ENCODE assay signal across 15 cellular contexts in genomic region chr14:68372363-68372762, GRCh38.
"Had no signal": no experiment of that assay in that cellular context is flagged by ENCODE, and none has a peak within 500 bp of the region (broad histone marks: within the 10 kb centered on the region; RNA-seq: fewer than 3 reads in every experiment).

No MANE protein-coding gene starts in this region.

- H3K27me3 ChIP-seq: ascending aorta, esophagus squamous epithelium, left lung, stomach, uterus had no signal

- H3K27ac Mint-ChIP-seq: activated naive CD8-positive, alpha-beta T cell treated with anti-CD3 and anti-CD28 coated beads, Interleukin-2, amount 10 ng/mL, durations not matched to agents 7 days and 5 days; nephron progenitor cell had no signal

- H3K36me3 ChIP-seq: ascending aorta, esophagus squamous epithelium, left lung, stomach, thoracic aorta, uterus had no signal

- H3K9me3 ChIP-seq: ascending aorta, esophagus squamous epithelium, left lung, stomach, thoracic aorta, uterus had no signal

- FAIRE-seq: keratinocyte had no signal

- H3K4me3 ChIP-seq: ascending aorta, esophagus squamous epithelium, left lung, stomach, thoracic aorta, uterus had no signal

- H3K27ac ChIP-seq: ascending aorta, esophagus squamous epithelium, left lung, stomach, thoracic aorta had no signal

- ATAC-seq: left lung had no signal

- H3K4me3 Mint-ChIP-seq: activated naive CD8-positive, alpha-beta T cell treated with anti-CD3 and anti-CD28 coated beads, Interleukin-2, amount 10 ng/mL, durations not matched to agents 7 days and 5 days; nephron progenitor cell had no signal

- DNase-seq: activated CD4-positive, alpha-beta T cell treated with anti-CD3 and anti-CD28 coated beads for 1 hour; activated CD4-positive, alpha-beta T cell treated with anti-CD3 and anti-CD28 coated beads, Interleukin-2, amount 50 U/mL, for 48 hours; activated gamma-delta T cell; activated naive CD8-positive, alpha-beta T cell treated with anti-CD3 and anti-CD28 coated beads, Interleukin-2, amount 10 ng/mL, durations not matched to agents 7 days and 5 days; activated T-cell treated with anti-CD3 and anti-CD28 coated beads, Interleukin-2, amount 50 U/mL, for 48 hours; esophagus squamous epithelium; foreskin fibroblast; left lung; nephron progenitor cell; stimulated activated CD4-positive, alpha-beta T cell treated with anti-CD3 and anti-CD28 coated beads, Interleukin-12 subunit alpha, Interleukin-12 subunit beta, amount 100 ng/mL, for 4 hours; stomach; uterus had no signal

- H3K27me3 Mint-ChIP-seq: activated naive CD8-positive, alpha-beta T cell treated with anti-CD3 and anti-CD28 coated beads, Interleukin-2, amount 10 ng/mL, durations not matched to agents 7 days and 5 days had no signal
